1 cellular context compared by ENCODE assay signal in genomic region chr10:86376403-86376802, GRCh38.
TF ChIP-seq lines count a peak whose summit lies in the region.

No MANE protein-coding gene starts in this region.

TF ChIP-seq in SK-N-SH, 30 proteins besides CTCF, POLR2A, EP300 and RAD21:
- TF ChIP-seq POLR2AphosphoS5 (IDR thresholded peaks at IDR 0.05; ENCODE audit: low read depth, low read length) (no peak), MEF2A (IDR thresholded peaks at IDR 0.05; ENCODE audit: borderline replicate concordance, low read depth) (no peak), RXRA (IDR thresholded peaks at IDR 0.05; ENCODE audit: borderline replicate concordance, low read depth) (no peak)
